In genomic region chr5:59140133-59140532, GRCh38 we compare ENCODE assay signal across 26 cellular contexts.
"Had no signal": no experiment of that assay in that cellular context is flagged by ENCODE, and none has a peak within 500 bp of the region (broad histone marks: within the 10 kb centered on the region; RNA-seq: fewer than 3 reads in every experiment).

No MANE protein-coding gene starts in this region.

- H3K9me3 ChIP-seq: esophagus muscularis mucosa, left ventricle myocardium inferior, lower lobe of right lung, ovary, right lobe of liver, stomach, thyroid gland, vagina had no signal

- H3K27ac ChIP-seq: coronary artery, esophagus muscularis mucosa, foreskin keratinocyte, left ventricle myocardium inferior, lower lobe of right lung, ovary, right lobe of liver, stomach, thyroid gland, vagina had no signal

- H3K27me3 ChIP-seq: esophagus muscularis mucosa, foreskin keratinocyte, ovary, right lobe of liver, stomach, thyroid gland, vagina had no signal

- H3K36me3 ChIP-seq: esophagus muscularis mucosa, left ventricle myocardium inferior, lower lobe of right lung, ovary, right lobe of liver, stomach, thyroid gland, vagina had no signal

- DNase-seq: dermis blood vessel endothelial cell; effector memory CD4-positive, alpha-beta T cell; foreskin keratinocyte; hypothalamus; immature natural killer cell; islet precursor cell; kidney glomerular epithelial cell; left colon; left ventricle myocardium inferior; lower lobe of right lung; natural killer cell; occipital lobe; ovary; posterior cingulate gyrus; right lobe of liver; stimulated activated CD4-positive, alpha-beta T cell treated with anti-CD3 and anti-CD28 coated beads, Interleukin-2, amount 100 ng/mL, for 24 hours; stimulated activated CD4-positive, alpha-beta T cell treated with anti-CD3 and anti-CD28 coated beads, Interleukin-4, amount 100 ng/mL, for 24 hours; stimulated activated naive CD4-positive, alpha-beta T cell treated with Interleukin-2 at 50 U/mL for 16 hours; stomach; thyroid gland; trophoblast cell had no signal

- H3K4me1 ChIP-seq: foreskin keratinocyte, lower lobe of right lung, right lobe of liver had no signal

- FAIRE-seq: endothelial cell of umbilical vein had no signal

- ATAC-seq: foreskin keratinocyte; left colon; lower lobe of right lung; natural killer cell; right lobe of liver; stimulated activated effector memory CD8-positive, alpha-beta T cell treated with anti-CD3 and anti-CD28 coated beads, Interleukin-12 subunit alpha, Interleukin-12 subunit beta, amount 100 ng/mL, for 72 hours had no signal

- H3K4me3 ChIP-seq: coronary artery, esophagus muscularis mucosa, left ventricle myocardium inferior, lower lobe of right lung, ovary, right lobe of liver, stomach, thyroid gland, vagina had no signal
